ENCODE assay signal across 26 cellular contexts in genomic region chr9:4573176-4573575, GRCh38.
"Had no signal": no experiment of that assay in that cellular context is flagged by ENCODE, and none has a peak within 500 bp of the region (broad histone marks: within the 10 kb centered on the region; RNA-seq: fewer than 3 reads in every experiment).

No MANE protein-coding gene starts in this region.

- H3K27me3 ChIP-seq: adrenal gland, ascending aorta, brain microvascular endothelial cell, colonic mucosa, esophagus squamous epithelium, gastrocnemius medialis, tibial artery had no signal

- H3K9me3 ChIP-seq: adrenal gland, ascending aorta, colonic mucosa, esophagus squamous epithelium, gastrocnemius medialis, tibial artery had no signal

- H3K36me3 Mint-ChIP-seq: memory B cell had no signal

- H3K27me3 Mint-ChIP-seq: activated naive CD8-positive, alpha-beta T cell; activated T-helper 17 cell treated with anti-CD3 and anti-CD28 coated beads, Interleukin-2, amount 50 U/mL, for 72 hours; stimulated activated naive CD8-positive, alpha-beta T cell treated with anti-CD3 and anti-CD28 coated beads, Interleukin-15, Interleukin-2, amounts not matched to agents 100 ng/mL and 50 ng/mL, for 24 hours had no signal

- ATAC-seq: activated CD8-positive, alpha-beta T cell treated with anti-CD3 and anti-CD28 coated beads, Interleukin-2, amount 10 ng/mL, durations not matched to agents 7 days and 5 days; activated T-helper 17 cell treated with anti-CD3 and anti-CD28 coated beads, Interleukin-2, amount 50 U/mL, for 72 hours; gastrocnemius medialis; left cardiac atrium; right cardiac atrium had no signal

- H3K9me3 Mint-ChIP-seq: activated T-helper 17 cell treated with anti-CD3 and anti-CD28 coated beads, Interleukin-2, amount 50 U/mL, for 72 hours; endodermal cell; memory B cell; nephron progenitor cell; stimulated activated naive CD8-positive, alpha-beta T cell treated with anti-CD3 and anti-CD28 coated beads, Interleukin-15, Interleukin-2, amounts not matched to agents 100 ng/mL and 50 ng/mL, for 24 hours had no signal

- H3K27ac Mint-ChIP-seq: activated CD8-positive, alpha-beta T cell treated with anti-CD3 and anti-CD28 coated beads, Interleukin-2, amount 10 ng/mL, durations not matched to agents 7 days and 5 days; activated naive CD8-positive, alpha-beta T cell; activated T-helper 17 cell treated with anti-CD3 and anti-CD28 coated beads, Interleukin-2, amount 50 U/mL, for 72 hours; endodermal cell; memory B cell; nephron progenitor cell; stimulated activated naive CD8-positive, alpha-beta T cell treated with anti-CD3 and anti-CD28 coated beads, Interleukin-15, Interleukin-2, amounts not matched to agents 100 ng/mL and 50 ng/mL, for 24 hours had no signal

- H3K4me3 Mint-ChIP-seq: activated CD8-positive, alpha-beta T cell treated with anti-CD3 and anti-CD28 coated beads, Interleukin-2, amount 10 ng/mL, durations not matched to agents 7 days and 5 days; activated T-helper 17 cell treated with anti-CD3 and anti-CD28 coated beads, Interleukin-2, amount 50 U/mL, for 72 hours; endodermal cell; memory B cell; nephron progenitor cell had no signal

- DNase-seq: activated CD4-positive, alpha-beta T cell treated with anti-CD3 and anti-CD28 coated beads for 1 hour; activated CD4-positive, alpha-beta T cell treated with anti-CD3 and anti-CD28 coated beads, Interleukin-2, amount 50 U/mL, for 1 hour; adrenal gland; brain microvascular endothelial cell; central memory CD4-positive, alpha-beta T cell; colonic mucosa; endodermal cell; esophagus squamous epithelium; gastrocnemius medialis; head of caudate nucleus; islet precursor cell; left cardiac atrium; nephron progenitor cell; right cardiac atrium; stimulated activated CD4-positive, alpha-beta T cell treated with anti-CD3 and anti-CD28 coated beads, Interleukin-12 subunit alpha, Interleukin-12 subunit beta, amount 100 ng/mL, for 4 hours; stimulated activated CD4-positive, alpha-beta T cell treated with anti-CD3 and anti-CD28 coated beads, Interleukin-4, amount 100 ng/mL, for 4 hours; substantia nigra; T-helper 9 cell; tibial artery had no signal

- H3K79me2 ChIP-seq: parathyroid adenoma had no signal

- H3K4me3 ChIP-seq: adrenal gland, ascending aorta, colonic mucosa, esophagus squamous epithelium, gastrocnemius medialis, tibial artery had no signal

- H3K4me1 Mint-ChIP-seq: activated T-helper 17 cell treated with anti-CD3 and anti-CD28 coated beads, Interleukin-2, amount 50 U/mL, for 72 hours; memory B cell had no signal

- H3K27ac ChIP-seq: adrenal gland, ascending aorta, brain microvascular endothelial cell, colonic mucosa, esophagus squamous epithelium, gastrocnemius medialis, parathyroid adenoma, tibial artery had no signal

- H3K4me1 ChIP-seq: adrenal gland, ascending aorta, colonic mucosa, esophagus squamous epithelium, parathyroid adenoma, tibial artery had no signal

- H2AFZ ChIP-seq: parathyroid adenoma had no signal

- H3K9ac ChIP-seq: parathyroid adenoma had no signal

- H3K36me3 ChIP-seq: adrenal gland, colonic mucosa, gastrocnemius medialis had no signal
